25 cellular contexts compared by ENCODE assay signal in the genomic region with DNA sequence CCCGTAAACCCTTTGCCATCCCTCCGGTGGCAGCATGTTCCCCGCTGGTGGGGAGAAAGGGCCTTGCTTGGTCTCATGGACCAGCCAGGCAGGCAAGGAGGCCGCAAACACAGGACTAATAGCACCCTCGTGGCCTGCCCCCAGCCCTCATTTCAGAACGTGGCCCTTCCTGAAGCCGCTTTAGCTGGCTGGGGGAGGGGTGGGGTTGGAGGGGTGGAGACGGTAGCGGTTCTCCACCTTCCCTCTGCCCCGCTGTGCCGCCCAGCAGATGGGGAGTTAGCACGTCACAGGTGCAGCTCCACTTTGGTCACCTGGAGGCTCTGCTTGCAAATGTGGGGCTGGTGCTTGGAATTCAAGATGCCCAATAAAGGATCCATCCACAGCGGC.
"Had no signal": no experiment of that assay in that cellular context is flagged by ENCODE, and none has a peak within 500 bp of the region (broad histone marks: within the 10 kb centered on the region; RNA-seq: fewer than 3 reads in every experiment).

No MANE protein-coding gene starts in this region.

- H3K27me3 ChIP-seq: adrenal gland, ascending aorta, brain microvascular endothelial cell, transverse colon, uterus had no signal

- H3K36me3 Mint-ChIP-seq: activated CD8-positive, alpha-beta memory T cell treated with anti-CD3 and anti-CD28 coated beads, Interleukin-2, amount 10 ng/mL, durations not matched to agents 7 days and 5 days; activated naive CD4-positive, alpha-beta T cell treated with anti-CD3 and anti-CD28 coated beads, Interleukin-2, amount 50 U/mL, for 24 hours; stimulated activated naive B cell treated with anti-CD40 and anti-IgM and Interleukin-4, amounts not matched to agents 10 μg/mL and 1 μg/mL and 100 μg/mL, for 72 hours had no signal

- H3K4me3 ChIP-seq: adrenal gland, ascending aorta, esophagus muscularis mucosa, skin epidermis, transverse colon, uterus had no signal

- H3K4me3 Mint-ChIP-seq: activated CD4-positive, alpha-beta T cell treated with anti-CD3 and anti-CD28 coated beads, Interleukin-2, amount 10 ng/mL, durations not matched to agents 24 days and 14 days; activated CD8-positive, alpha-beta memory T cell treated with anti-CD3 and anti-CD28 coated beads, Interleukin-2, amount 10 ng/mL, durations not matched to agents 7 days and 5 days; activated CD8-positive, alpha-beta T cell treated with anti-CD3 and anti-CD28 coated beads for 36 hours; activated naive CD4-positive, alpha-beta T cell treated with anti-CD3 and anti-CD28 coated beads, Interleukin-2, amount 50 U/mL, for 24 hours; nephron; stimulated activated naive B cell treated with anti-CD40 and anti-IgM and Interleukin-4, amounts not matched to agents 10 μg/mL and 1 μg/mL and 100 μg/mL, for 72 hours had no signal

- H3K9me3 Mint-ChIP-seq: activated CD4-positive, alpha-beta T cell treated with anti-CD3 and anti-CD28 coated beads, Interleukin-2, amount 10 ng/mL, durations not matched to agents 24 days and 14 days; activated CD8-positive, alpha-beta T cell treated with anti-CD3 and anti-CD28 coated beads for 36 hours; activated naive CD4-positive, alpha-beta T cell treated with anti-CD3 and anti-CD28 coated beads, Interleukin-2, amount 50 U/mL, for 24 hours; nephron; stimulated activated naive B cell treated with anti-CD40 and anti-IgM and Interleukin-4, amounts not matched to agents 10 μg/mL and 1 μg/mL and 100 μg/mL, for 72 hours had no signal

- H3K9ac ChIP-seq: parathyroid adenoma had no signal

- H2AFZ ChIP-seq: parathyroid adenoma had no signal

- H3K27me3 Mint-ChIP-seq: activated naive CD4-positive, alpha-beta T cell treated with anti-CD3 and anti-CD28 coated beads, Interleukin-2, amount 50 U/mL, for 24 hours had no signal

- ATAC-seq: activated CD4-positive, CD25-positive, alpha-beta regulatory T cell treated with anti-CD3 and anti-CD28 coated beads, Interleukin-2, amount 50 U/mL, for 24 hours; activated CD8-positive, alpha-beta memory T cell treated with anti-CD3 and anti-CD28 coated beads, Interleukin-2, amount 10 ng/mL, durations not matched to agents 7 days and 5 days; activated CD8-positive, alpha-beta T cell treated with anti-CD3 and anti-CD28 coated beads for 36 hours; left ventricle myocardium superior; right cardiac atrium; stimulated activated naive B cell treated with anti-CD40 and anti-IgM and Interleukin-4, amounts not matched to agents 10 μg/mL and 1 μg/mL and 100 μg/mL, for 72 hours had no signal

- H3K4me1 ChIP-seq: adrenal gland, ascending aorta, parathyroid adenoma, transverse colon, uterus had no signal

- H3K79me2 ChIP-seq: parathyroid adenoma had no signal

- H3K27ac Mint-ChIP-seq: activated CD4-positive, alpha-beta T cell treated with anti-CD3 and anti-CD28 coated beads, Interleukin-2, amount 10 ng/mL, durations not matched to agents 24 days and 14 days; activated CD8-positive, alpha-beta memory T cell treated with anti-CD3 and anti-CD28 coated beads, Interleukin-2, amount 10 ng/mL, durations not matched to agents 7 days and 5 days; activated CD8-positive, alpha-beta T cell treated with anti-CD3 and anti-CD28 coated beads for 36 hours; activated naive CD4-positive, alpha-beta T cell treated with anti-CD3 and anti-CD28 coated beads, Interleukin-2, amount 50 U/mL, for 24 hours; nephron; stimulated activated naive B cell treated with anti-CD40 and anti-IgM and Interleukin-4, amounts not matched to agents 10 μg/mL and 1 μg/mL and 100 μg/mL, for 72 hours had no signal

- H3K36me3 ChIP-seq: adrenal gland, ascending aorta, brain microvascular endothelial cell, esophagus muscularis mucosa, transverse colon, uterus had no signal

- H3K27ac ChIP-seq: adrenal gland, ascending aorta, brain microvascular endothelial cell, esophagus muscularis mucosa, parathyroid adenoma, skin epidermis, transverse colon, uterus had no signal

- DNase-seq: activated CD4-positive, alpha-beta T cell treated with anti-CD3 and anti-CD28 coated beads, Interleukin-2, amount 10 ng/mL, durations not matched to agents 24 days and 14 days; activated CD8-positive, alpha-beta memory T cell treated with anti-CD3 and anti-CD28 coated beads, Interleukin-2, amount 10 ng/mL, durations not matched to agents 7 days and 5 days; activated CD8-positive, alpha-beta T cell treated with anti-CD3 and anti-CD28 coated beads for 36 hours; activated gamma-delta T cell treated with Interleukin-2 at 50 U/mL for 16 hours; activated T-cell treated with anti-CD3 and anti-CD28 coated beads for 4 hours; brain microvascular endothelial cell; central memory CD4-positive, alpha-beta T cell; effector memory CD4-positive, alpha-beta T cell; glutamatergic neuron; hippocampal formation; left ventricle myocardium superior; right cardiac atrium; stimulated activated CD4-positive, alpha-beta T cell treated with anti-CD3 and anti-CD28 coated beads, Interleukin-2, amount 100 ng/mL, for 48 hours; stimulated activated CD8-positive, alpha-beta memory T cell treated with anti-CD3 and anti-CD28 coated beads, Interleukin-4, amount 100 ng/mL, for 48 hours; stimulated activated naive B cell treated with anti-CD40 and anti-IgM and Interleukin-4, amounts not matched to agents 10 μg/mL and 1 μg/mL and 100 μg/mL, for 72 hours; transverse colon; uterus had no signal
